In the genomic region with DNA sequence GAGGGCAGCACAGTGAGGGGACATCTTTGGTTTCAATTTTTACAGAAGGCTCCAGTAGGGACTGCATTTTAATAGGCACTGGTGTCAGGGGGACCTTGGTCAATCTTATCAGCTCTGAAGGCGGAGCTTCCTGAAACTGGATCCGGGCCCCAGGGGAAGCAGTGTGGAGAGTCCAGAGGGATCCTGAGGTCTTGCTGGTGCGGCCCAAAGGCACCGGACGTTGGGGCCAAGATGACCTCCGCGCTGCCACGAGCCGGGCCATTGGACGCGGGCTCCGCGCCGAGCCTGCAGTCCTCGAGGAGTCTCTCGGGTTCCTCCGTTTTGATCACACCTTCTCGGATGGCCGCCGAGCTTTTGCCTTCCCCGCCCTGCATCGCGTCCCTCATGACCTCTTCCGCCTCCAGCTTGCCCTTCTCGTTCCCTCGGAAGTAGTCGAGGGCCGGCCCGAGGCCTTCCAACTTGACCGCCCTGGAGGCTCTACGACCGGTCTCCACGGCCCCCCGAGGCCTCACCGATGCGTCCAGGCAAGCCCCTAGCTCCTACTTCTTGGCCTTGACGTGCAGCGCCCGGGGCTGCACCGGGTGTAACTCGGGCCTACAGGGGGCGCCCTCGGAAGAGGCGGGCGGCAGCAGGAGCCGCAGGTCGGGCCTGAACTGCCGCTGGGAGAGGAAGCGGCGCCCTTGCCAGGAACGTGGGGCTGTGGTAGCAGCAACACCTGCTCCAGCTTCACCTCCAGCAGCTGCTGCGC, we compare ENCODE assay signal across 12 cellular contexts. TPM values are rescaled to one million over a fixed set of nuclear protein-coding genes. Genes with fewer than 3 reads are reported as not detected.
DNase-seq lines count a peak whose midpoint lies in the region; ATAC-seq and TF ChIP-seq lines count a peak whose summit lies in the region.
"Had no signal": no experiment of that assay in that cellular context is flagged by ENCODE, and none has a peak within 500 bp of the region (broad histone marks: within the 10 kb centered on the region; RNA-seq: fewer than 3 reads in every experiment).

No MANE protein-coding gene starts in this region.

- H3K4me3 ChIP-seq in right cardiac atrium (ENCODE audit: low read length) (no peak overlapping the region), thoracic aorta (peak overlapping the region; percentile 47)
- H3K4me3 ChIP-seq: vagina had no signal

- intact Hi-C loops in right cardiac atrium (cut with DNase I), result no loop called here

- ATAC-seq in activated T-cell treated with anti-CD3 and anti-CD28 coated beads, Interleukin-2, amount 50 U/mL, for 4 hours, result peak in 1 of 2 donors; percentile 32
- peak; percentile 26 to 46 for ATAC-seq in right cardiac atrium
- no peak for ATAC-seq in thoracic aorta (ENCODE audit: insufficient number of reproducible peaks, low FRiP score, low read depth)
- ATAC-seq in HG02840 (IDR thresholded peaks at IDR 0.05; ENCODE audit: low FRiP score, unreplicated experiment), result no peak
- no peak for ATAC-seq in HG03469 (IDR thresholded peaks at IDR 0.05; ENCODE audit: unreplicated experiment)
- no peak for ATAC-seq in GM21737 (IDR thresholded peaks at IDR 0.05; ENCODE audit: unreplicated experiment)

- H3K27me3 Mint-ChIP-seq in activated T-cell treated with anti-CD3 and anti-CD28 coated beads, Interleukin-2, amount 50 U/mL, for 4 hours (ENCODE audit: low read depth), result peaks cover under 1% of the 10 kb centered on the region

- TF ChIP-seq CTCF in thoracic aorta (IDR thresholded peaks at IDR 0.05), result no peak

- no peaks in the 10 kb centered on the region for H3K4me1 Mint-ChIP-seq in activated T-cell treated with anti-CD3 and anti-CD28 coated beads, Interleukin-2, amount 50 U/mL, for 4 hours (ENCODE audit: low read depth)

- no peaks in the 10 kb centered on the region for H3K4me1 ChIP-seq in right cardiac atrium (ENCODE audit: control insufficient read depth, insufficient read depth, low read length)
- H3K4me1 ChIP-seq in thoracic aorta (ENCODE audit: control insufficient read depth in 1 of 2, low read depth in 2 of 2), result no peaks in the 10 kb centered on the region
- H3K4me1 ChIP-seq: vagina had no signal

- no peaks in the 10 kb centered on the region for H3K36me3 Mint-ChIP-seq in activated T-cell treated with anti-CD3 and anti-CD28 coated beads, Interleukin-2, amount 50 U/mL, for 4 hours (ENCODE audit: insufficient read depth)

- H3K9me3 ChIP-seq in right cardiac atrium (ENCODE audit: control insufficient read depth, low read length), result no peaks in the 10 kb centered on the region
- no peaks in the 10 kb centered on the region for H3K9me3 ChIP-seq in thoracic aorta
- H3K9me3 ChIP-seq: heart left ventricle, vagina had no signal

- H3K27ac ChIP-seq in right cardiac atrium (ENCODE audit: low read length), result no peak overlapping the region
- H3K27ac ChIP-seq in thoracic aorta, result no peak overlapping the region
- H3K27ac ChIP-seq: heart left ventricle, vagina, VCaP had no signal

- no peak overlapping the region for H3K4me3 Mint-ChIP-seq in activated T-cell treated with anti-CD3 and anti-CD28 coated beads, Interleukin-2, amount 50 U/mL, for 4 hours

- DNase-seq in activated gamma-delta T cell treated with Interleukin-2 at 50 U/mL for 16 hours (peak; percentile 9), activated gamma-delta T cell (lab: John Stamatoyannopoulos, UW) (no peak), right cardiac atrium (peak in 2 of 3 donors; percentile 13 to 55), thoracic aorta (ENCODE audit: low spot score) (no peak)
- DNase-seq in activated T-cell treated with anti-CD3 and anti-CD28 coated beads, Interleukin-2, amount 50 U/mL, for 4 hours, result peak; percentile 29
- DNase-seq: central memory CD4-positive, alpha-beta T cell had no signal

- 63% methylated on average over 52 of the region's 52 CpGs for WGBS in right cardiac atrium

- H3K27me3 ChIP-seq in right cardiac atrium (ENCODE audit: control insufficient read depth, insufficient read depth) (no peaks in the 10 kb centered on the region), thoracic aorta (replicated peaks; ENCODE audit: insufficient read depth) (no peaks in the 10 kb centered on the region)
- H3K27me3 ChIP-seq: heart left ventricle, vagina had no signal

- H3K36me3 ChIP-seq in thoracic aorta, result no peaks in the 10 kb centered on the region
- H3K36me3 ChIP-seq: heart left ventricle, vagina had no signal

- no peaks in the 10 kb centered on the region for H3K9me3 Mint-ChIP-seq in activated T-cell treated with anti-CD3 and anti-CD28 coated beads, Interleukin-2, amount 50 U/mL, for 4 hours

RNA-seq across cellular contexts. Expression of a gene that starts 18.8 kb away (rescaled TPM):
- total RNA-seq in activated T-cell treated with anti-CD3 and anti-CD28 coated beads, Interleukin-2, amount 50 U/mL, for 4 hours, result not detected
- total RNA-seq in right cardiac atrium, result not detected
- polyA plus RNA-seq in right cardiac atrium, result not detected
- not detected for total RNA-seq in thoracic aorta
- total RNA-seq: heart left ventricle, vagina had no signal
- polyA plus RNA-seq: heart left ventricle had no signal

RNA-seq across cellular contexts. Expression of a gene that starts 37.9 kb away (rescaled TPM):
- under 1 TPM in 1 of 3 donors, not detected in 2; 0.08 TPM for total RNA-seq in activated T-cell treated with anti-CD3 and anti-CD28 coated beads, Interleukin-2, amount 50 U/mL, for 4 hours
- under 1 TPM; 0.25 to 0.42 (median 0.35) TPM for total RNA-seq in right cardiac atrium
- 0.41 TPM for polyA plus RNA-seq in right cardiac atrium
- total RNA-seq in thoracic aorta, result not detected
- total RNA-seq: vagina had no signal

RNA-seq across cellular contexts. Expression of a gene that starts 41.1 kb away (rescaled TPM):
- total RNA-seq in activated T-cell treated with anti-CD3 and anti-CD28 coated beads, Interleukin-2, amount 50 U/mL, for 4 hours, result 10 to 100 TPM; 28.3 to 34.3 (median 31.5) TPM
- total RNA-seq in right cardiac atrium (10 to 100 TPM in 1 of 4 donors, 1 to 10 TPM in 3; 6.3 to 11.6 (median 7.3) TPM), thoracic aorta (1 to 10 TPM; 7.5 to 9.5 TPM)
- 5.4 TPM for polyA plus RNA-seq in right cardiac atrium

RNA-seq across cellular contexts. Expression of a gene that starts 53.4 kb away (rescaled TPM):
- 1 to 10 TPM; 4.9 to 5.9 (median 5.5) TPM for total RNA-seq in activated T-cell treated with anti-CD3 and anti-CD28 coated beads, Interleukin-2, amount 50 U/mL, for 4 hours
- total RNA-seq in right cardiac atrium, result 1 to 10 TPM; 1.7 to 2.5 (median 1.9) TPM
- polyA plus RNA-seq in right cardiac atrium, result 0.84 TPM
- 1 to 10 TPM; 5.3 to 6.8 TPM for total RNA-seq in thoracic aorta

Comparison
In these comparisons a context has a peak if more than half of its experiments do, and no peak if none do; other contexts are left out.
1. DNase-seq: peak in activated gamma-delta T cell treated with Interleukin-2 at 50 U/mL for 16 hours (single experiment), activated T-cell treated with anti-CD3 and anti-CD28 coated beads, Interleukin-2, amount 50 U/mL, for 4 hours (single experiment) and right cardiac atrium (2 of 3); none in activated gamma-delta T cell (single experiment) and thoracic aorta (single experiment).
2. ATAC-seq: peak in right cardiac atrium (2 of 2); none in thoracic aorta (single experiment), HG02840 (single experiment), HG03469 (single experiment) and GM21737 (single experiment).